Comparison of ENCODE assay signal across 32 cellular contexts in genomic region chr10:126872135-126872534, GRCh38.
"Had no signal": no experiment of that assay in that cellular context is flagged by ENCODE, and none has a peak within 500 bp of the region (broad histone marks: within the 10 kb centered on the region; RNA-seq: fewer than 3 reads in every experiment).

No MANE protein-coding gene starts in this region.

- H3K27ac ChIP-seq: ascending aorta, breast epithelium, cardiac muscle cell, colonic mucosa, dorsolateral prefrontal cortex, VCaP had no signal

- H3K27me3 Mint-ChIP-seq: activated CD8-positive, alpha-beta memory T cell treated with anti-CD3 and anti-CD28 coated beads, Interleukin-2, amount 10 ng/mL, durations not matched to agents 7 days and 5 days; activated CD8-positive, alpha-beta T cell treated with anti-CD3 and anti-CD28 coated beads for 36 hours; activated naive CD4-positive, alpha-beta T cell treated with anti-CD3 and anti-CD28 coated beads, Interleukin-2, amount 10 ng/mL, durations not matched to agents 7 days and 5 days; activated naive CD8-positive, alpha-beta T cell treated with anti-CD3 and anti-CD28 coated beads, Interleukin-2, amount 10 ng/mL, durations not matched to agents 7 days and 5 days; activated T-cell treated with anti-CD3 and anti-CD28 coated beads, Interleukin-2, amount 50 U/mL, for 24 hours; brain; dendritic cell treated with granulocyte-macrophage colony-stimulating factor and Interleukin-4, amounts not matched to agents 40 ng/mL and 50 ng/mL, for 4 days had no signal

- H3K9me3 ChIP-seq: ascending aorta, breast epithelium, colonic mucosa had no signal

- ATAC-seq: activated CD8-positive, alpha-beta memory T cell treated with anti-CD3 and anti-CD28 coated beads, Interleukin-2, amount 10 ng/mL, durations not matched to agents 7 days and 5 days; activated CD8-positive, alpha-beta T cell treated with anti-CD3 and anti-CD28 coated beads for 36 hours; activated naive CD4-positive, alpha-beta T cell treated with anti-CD3 and anti-CD28 coated beads, Interleukin-2, amount 50 U/mL, for 72 hours; activated T-cell treated with anti-CD3 and anti-CD28 coated beads, Interleukin-2, amount 50 U/mL, for 72 hours; esophagus mucosa had no signal

- H3K4me1 Mint-ChIP-seq: activated CD8-positive, alpha-beta memory T cell treated with anti-CD3 and anti-CD28 coated beads, Interleukin-2, amount 10 ng/mL, durations not matched to agents 7 days and 5 days; activated naive CD4-positive, alpha-beta T cell treated with anti-CD3 and anti-CD28 coated beads, Interleukin-2, amount 10 ng/mL, durations not matched to agents 7 days and 5 days; activated naive CD8-positive, alpha-beta T cell treated with anti-CD3 and anti-CD28 coated beads, Interleukin-2, amount 10 ng/mL, durations not matched to agents 7 days and 5 days; brain had no signal

- H3K36me3 ChIP-seq: ascending aorta, breast epithelium, cardiac muscle cell, colonic mucosa had no signal

- H3K36me3 Mint-ChIP-seq: activated CD8-positive, alpha-beta memory T cell treated with anti-CD3 and anti-CD28 coated beads, Interleukin-2, amount 10 ng/mL, durations not matched to agents 7 days and 5 days; activated naive CD4-positive, alpha-beta T cell treated with anti-CD3 and anti-CD28 coated beads, Interleukin-2, amount 10 ng/mL, durations not matched to agents 7 days and 5 days; activated naive CD4-positive, alpha-beta T cell treated with anti-CD3 and anti-CD28 coated beads, Interleukin-2, amount 50 U/mL, for 72 hours; brain; WTC11 had no signal

- FAIRE-seq: frontal cortex had no signal

- H3K9me3 Mint-ChIP-seq: dendritic cell treated with granulocyte-macrophage colony-stimulating factor and Interleukin-4, amounts not matched to agents 40 ng/mL and 50 ng/mL, for 4 days; endodermal cell had no signal

- H3K27ac Mint-ChIP-seq: activated CD8-positive, alpha-beta memory T cell treated with anti-CD3 and anti-CD28 coated beads, Interleukin-2, amount 10 ng/mL, durations not matched to agents 7 days and 5 days; activated CD8-positive, alpha-beta T cell treated with anti-CD3 and anti-CD28 coated beads for 36 hours; activated naive CD4-positive, alpha-beta T cell treated with anti-CD3 and anti-CD28 coated beads, Interleukin-2, amount 10 ng/mL, durations not matched to agents 7 days and 5 days; activated naive CD4-positive, alpha-beta T cell treated with anti-CD3 and anti-CD28 coated beads, Interleukin-2, amount 50 U/mL, for 72 hours; activated naive CD8-positive, alpha-beta T cell treated with anti-CD3 and anti-CD28 coated beads, Interleukin-2, amount 10 ng/mL, durations not matched to agents 7 days and 5 days; activated T-cell treated with anti-CD3 and anti-CD28 coated beads, Interleukin-2, amount 50 U/mL, for 24 hours; activated T-cell treated with anti-CD3 and anti-CD28 coated beads, Interleukin-2, amount 50 U/mL, for 72 hours; dendritic cell treated with granulocyte-macrophage colony-stimulating factor and Interleukin-4, amounts not matched to agents 40 ng/mL and 50 ng/mL, for 4 days; endodermal cell had no signal

- H3K4me3 Mint-ChIP-seq: activated CD8-positive, alpha-beta memory T cell treated with anti-CD3 and anti-CD28 coated beads, Interleukin-2, amount 10 ng/mL, durations not matched to agents 7 days and 5 days; activated CD8-positive, alpha-beta T cell treated with anti-CD3 and anti-CD28 coated beads for 36 hours; activated naive CD4-positive, alpha-beta T cell treated with anti-CD3 and anti-CD28 coated beads, Interleukin-2, amount 10 ng/mL, durations not matched to agents 7 days and 5 days; activated naive CD8-positive, alpha-beta T cell treated with anti-CD3 and anti-CD28 coated beads, Interleukin-2, amount 10 ng/mL, durations not matched to agents 7 days and 5 days; activated T-cell treated with anti-CD3 and anti-CD28 coated beads, Interleukin-2, amount 50 U/mL, for 24 hours; activated T-cell treated with anti-CD3 and anti-CD28 coated beads, Interleukin-2, amount 50 U/mL, for 72 hours; brain; dendritic cell treated with granulocyte-macrophage colony-stimulating factor and Interleukin-4, amounts not matched to agents 40 ng/mL and 50 ng/mL, for 4 days; endodermal cell; WTC11 had no signal

- H3K4me3 ChIP-seq: ascending aorta, breast epithelium, cardiac muscle cell, colonic mucosa, dorsolateral prefrontal cortex had no signal

- DNase-seq: activated CD4-positive, alpha-beta T cell treated with anti-CD3 and anti-CD28 coated beads for 1 hour; activated CD4-positive, alpha-beta T cell treated with anti-CD3 and anti-CD28 coated beads for 48 hours; activated CD4-positive, alpha-beta T cell treated with anti-CD3 and anti-CD28 coated beads, Interleukin-2, amount 50 U/mL, for 1 hour; activated CD4-positive, alpha-beta T cell treated with anti-CD3 and anti-CD28 coated beads, Interleukin-2, amount 50 U/mL, for 48 hours; activated CD8-positive, alpha-beta memory T cell treated with anti-CD3 and anti-CD28 coated beads, Interleukin-2, amount 10 ng/mL, durations not matched to agents 7 days and 5 days; activated CD8-positive, alpha-beta memory T cell treated with anti-CD3 and anti-CD28 coated beads, Interleukin-2, amount 50 U/mL, for 48 hours; activated CD8-positive, alpha-beta T cell treated with anti-CD3 and anti-CD28 coated beads for 36 hours; activated gamma-delta T cell; activated naive CD4-positive, alpha-beta T cell; activated naive CD4-positive, alpha-beta T cell treated with anti-CD3 and anti-CD28 coated beads, Interleukin-2, amount 10 ng/mL, durations not matched to agents 7 days and 5 days; activated naive CD8-positive, alpha-beta T cell treated with anti-CD3 and anti-CD28 coated beads, Interleukin-2, amount 10 ng/mL, durations not matched to agents 7 days and 5 days; activated T-cell treated with anti-CD3 and anti-CD28 coated beads for 4 hours; activated T-cell treated with anti-CD3 and anti-CD28 coated beads, Interleukin-2, amount 50 U/mL, for 24 hours; activated T-cell treated with anti-CD3 and anti-CD28 coated beads, Interleukin-2, amount 50 U/mL, for 72 hours; central memory CD4-positive, alpha-beta T cell; cerebellar nuclear complex; colonic mucosa; dorsolateral prefrontal cortex; effector memory CD4-positive, alpha-beta T cell; foreskin fibroblast; T-helper 2 cell had no signal

- H3K27me3 ChIP-seq: ascending aorta, breast epithelium, cardiac muscle cell, colonic mucosa had no signal

- H3K4me1 ChIP-seq: ascending aorta, breast epithelium, colonic mucosa had no signal
